8 cellular contexts compared by ENCODE assay signal in genomic region chrX:49043987-49044281, GRCh38. TPM values are rescaled to one million over a fixed set of nuclear protein-coding genes. Genes with fewer than 3 reads are reported as not detected.
A peak's percentile ranks its signal among the peaks of the same experiment; 100 is the strongest.
DNase-seq lines count a peak whose midpoint lies in the region; ATAC-seq and TF ChIP-seq lines count a peak whose summit lies in the region.

No MANE protein-coding gene starts in this region.

- H3K36me3 ChIP-seq in ES-I3 (ENCODE audit: insufficient read depth, low read length) (peaks cover 7% of the 10 kb centered on the region), SJCRH30 (no peaks in the 10 kb centered on the region), esophagus squamous epithelium (peaks cover 0 to 7% (median 2%) of the 10 kb centered on the region in 3 donors), psoas muscle (ENCODE audit: insufficient read depth in 1 of 2, low read depth in 1 of 2) (peaks cover 0 to 6% of the 10 kb centered on the region in 2 donors)

- DNase-seq in SJCRH30 (no peak), esophagus squamous epithelium (lab: John Stamatoyannopoulos, UW) (no peak), psoas muscle (no peak), Kasumi-1 (lab: John Stamatoyannopoulos, UW) (no peak), DMS53 treated with DMSO at 0.1 percent for 48 hours (lab: John Stamatoyannopoulos, UW; ENCODE audit: unreplicated experiment) (no peak), OCI-M1 (lab: John Stamatoyannopoulos, UW) (no peak)

- H3K27me3 ChIP-seq in SJCRH30 (no peaks in the 10 kb centered on the region), esophagus squamous epithelium (no peaks in the 10 kb centered on the region), psoas muscle (ENCODE audit: insufficient read depth in 3 of 3, low read length in 2 of 3) (no peaks in the 10 kb centered on the region)

- H3K9ac ChIP-seq in ES-I3 (ENCODE audit: low read depth, low read length), result peak overlapping the region; percentile 50; the same call in 1 of the 2 replicates

- WGBS in esophagus squamous epithelium, 2 donors, result 7 to 48% methylated on average over 3 to 13 of the region's 13 CpGs
- WGBS in psoas muscle, 3 donors, result 3 to 37% (median 5%) methylated on average over 13 of the region's 13 CpGs

- intact Hi-C loops in esophagus squamous epithelium (cut with DNase I), result no loop called here
- intact Hi-C loops in psoas muscle (cut with DNase I), result loop anchor here in 1 of 2 donors (5.0 to 10.0 kb wide), 2 partner anchors 42 to 69 kb away; partner anchors contain the start of genes GRIPAP1 and KCND1

- TF ChIP-seq CTCF in esophagus squamous epithelium (IDR thresholded peaks at IDR 0.05), result no peak
- TF ChIP-seq CTCF in psoas muscle (IDR thresholded peaks at IDR 0.05), result no peak

- H3K9me3 ChIP-seq in ES-I3 (ENCODE audit: control insufficient read depth, insufficient read depth, low read length), result no peaks in the 10 kb centered on the region
- H3K9me3 ChIP-seq in SJCRH30 (replicated peaks), result no peaks in the 10 kb centered on the region
- no peaks in the 10 kb centered on the region for H3K9me3 ChIP-seq in esophagus squamous epithelium
- no peaks in the 10 kb centered on the region for H3K9me3 ChIP-seq in psoas muscle

- ATAC-seq in psoas muscle, result no peak
- ATAC-seq in GM19328 (IDR thresholded peaks at IDR 0.05; ENCODE audit: unreplicated experiment), result no peak

- H3K4me1 ChIP-seq in ES-I3 (ENCODE audit: insufficient read depth, low read length) (peaks cover 8% of the 10 kb centered on the region), SJCRH30 (no peaks in the 10 kb centered on the region), esophagus squamous epithelium (peaks cover 3 to 39% (median 19%) of the 10 kb centered on the region in 3 donors), psoas muscle (peaks cover 2% of the 10 kb centered on the region)

- peak overlapping the region; percentile 28; the same call in 1 of the 2 replicates for H3K4me3 ChIP-seq in SJCRH30
- H3K4me3 ChIP-seq in esophagus squamous epithelium, result peak overlapping the region in 3 of 4 donors; percentile 29 to 74 (median 54)
- peak overlapping the region; percentile 52 for H3K4me3 ChIP-seq in psoas muscle

- no peak for TF ChIP-seq POLR2A in esophagus squamous epithelium (IDR thresholded peaks at IDR 0.05)

- H3K27ac ChIP-seq in SJCRH30 (no peak overlapping the region), esophagus squamous epithelium (peak overlapping the region; percentile 77 to 88 (median 87)), psoas muscle (peak overlapping the region; percentile 80)

RNA-seq across cellular contexts. Expression of gene TFE3, which starts 0.8 kb away (rescaled TPM):
- total RNA-seq in SJCRH30 (2014; rRNA removed; shearing (Covaris generic)), result 9.6 and 10.2 TPM in 2 replicates
- 10 to 100 TPM; 24.3 to 48.4 (median 43.1) TPM for total RNA-seq in esophagus squamous epithelium
- 10 to 100 TPM; 18.1 to 46.5 (median 30.4) TPM for total RNA-seq in psoas muscle
- 10 to 100 TPM; 16.9 to 55.2 (median 32.3) TPM for polyA plus RNA-seq in psoas muscle

RNA-seq across cellular contexts. Expression of gene CCDC120, which starts 14.9 kb away (rescaled TPM):
- 2.0 and 2.5 TPM in 2 replicates for total RNA-seq in SJCRH30 (2014; rRNA removed; shearing (Covaris generic))
- total RNA-seq in esophagus squamous epithelium, result 10 to 100 TPM; 11.7 to 40.3 (median 22.6) TPM
- total RNA-seq in psoas muscle, result 1 to 10 TPM in 2 of 4 donors, under 1 TPM in 2; 0.76 to 1.2 (median 0.95) TPM
- polyA plus RNA-seq in psoas muscle, result under 1 TPM; 0.40 to 0.48 (median 0.43) TPM

RNA-seq across cellular contexts. Expression of gene PRAF2, which starts 29.9 kb away (rescaled TPM):
- 4.7 and 5.0 TPM in 2 replicates for total RNA-seq in SJCRH30 (2014; rRNA removed; shearing (Covaris generic))
- total RNA-seq in esophagus squamous epithelium (1 to 10 TPM; 2.3 to 9.5 (median 5.9) TPM), psoas muscle (1 to 10 TPM; 4.3 to 9.1 (median 6.6) TPM)
- 10 to 100 TPM in 2 of 3 donors, 1 to 10 TPM in 1; 9.7 to 12.5 (median 11.4) TPM for polyA plus RNA-seq in psoas muscle

RNA-seq across cellular contexts. Expression of gene WDR45, which starts 35.8 kb away (rescaled TPM):
- 18.0 and 18.1 TPM in 2 replicates for total RNA-seq in SJCRH30 (2014; rRNA removed; shearing (Covaris generic))
- total RNA-seq in esophagus squamous epithelium (10 to 100 TPM; 30.1 to 78.0 (median 37.0) TPM), psoas muscle (10 to 100 TPM; 67.3 to 85.7 (median 75.0) TPM)
- polyA plus RNA-seq in psoas muscle, result 100 to 1,000 TPM in 1 of 3 donors, 10 to 100 TPM in 2; 93.2 to 102 (median 99.4) TPM

RNA-seq across cellular contexts. Expression of gene GRIPAP1, which starts 41.9 kb away (rescaled TPM):
- total RNA-seq in SJCRH30 (2014; rRNA removed; shearing (Covaris generic)), result 16.2 and 19.4 TPM in 2 replicates
- total RNA-seq in esophagus squamous epithelium (10 to 100 TPM; 15.4 to 28.4 (median 22.9) TPM), psoas muscle (10 to 100 TPM; 16.5 to 23.6 (median 19.4) TPM)
- 10 to 100 TPM; 12.6 to 17.5 (median 13.4) TPM for polyA plus RNA-seq in psoas muscle
